ENCODE assay signal across 8 cellular contexts in genomic region chr7:2956526-2957368, GRCh38.
A peak's percentile ranks its signal among the peaks of the same experiment; 100 is the strongest.
DNase-seq lines count a peak whose midpoint lies in the region; ATAC-seq and TF ChIP-seq lines count a peak whose summit lies in the region.

No MANE protein-coding gene starts in this region.

- H3K9me3 ChIP-seq in breast epithelium (no peaks in the 10 kb centered on the region), sigmoid colon (no peaks in the 10 kb centered on the region), vagina (no peaks in the 10 kb centered on the region)

- no peak overlapping the region for H3K27ac ChIP-seq in breast epithelium
- no peak overlapping the region for H3K27ac ChIP-seq in sigmoid colon
- no peak overlapping the region for H3K27ac ChIP-seq in vagina

- no peak for TF ChIP-seq POLR2A in breast epithelium (IDR thresholded peaks at IDR 0.05)
- TF ChIP-seq POLR2A in sigmoid colon (IDR thresholded peaks at IDR 0.05) = no peak
- no peak for TF ChIP-seq POLR2A in vagina (IDR thresholded peaks at IDR 0.05)

- 65 to 66% methylated on average over 12 of the region's 12 CpGs for WGBS in sigmoid colon, 2 donors

- H3K36me3 ChIP-seq in breast epithelium (no peaks in the 10 kb centered on the region), sigmoid colon (no peaks in the 10 kb centered on the region), vagina (no peaks in the 10 kb centered on the region)

- TF ChIP-seq CTCF in breast epithelium (IDR thresholded peaks at IDR 0.05) = no peak
- TF ChIP-seq CTCF in sigmoid colon (IDR thresholded peaks at IDR 0.05) = no peak
- no peak for TF ChIP-seq CTCF in vagina (IDR thresholded peaks at IDR 0.05)

- TF ChIP-seq EP300 in sigmoid colon (IDR thresholded peaks at IDR 0.05) = no peak

- intact Hi-C loops in breast epithelium (cut with DNase I; ENCODE audit: low total_unique reads) (no loop called here), sigmoid colon (cut with DNase I) (no loop called here), vagina (cut with DNase I) (no loop called here)

- H3K27me3 ChIP-seq in breast epithelium = no peaks in the 10 kb centered on the region
- no peaks in the 10 kb centered on the region for H3K27me3 ChIP-seq in sigmoid colon
- no peaks in the 10 kb centered on the region for H3K27me3 ChIP-seq in vagina

- H3K4me3 ChIP-seq in breast epithelium = no peak overlapping the region
- H3K4me3 ChIP-seq in sigmoid colon = no peak overlapping the region
- H3K4me3 ChIP-seq in vagina = no peak overlapping the region

- H3K4me1 ChIP-seq in breast epithelium (no peaks in the 10 kb centered on the region), sigmoid colon (no peaks in the 10 kb centered on the region), vagina (peaks cover 26% of the 10 kb centered on the region)

- no peak for ATAC-seq in HG02642 (IDR thresholded peaks at IDR 0.05; ENCODE audit: poor library complexity, unreplicated experiment)

- DNase-seq in ELF-1 (ENCODE audit: low read depth, low spot score) (peak; percentile 75), SKM-1 treated with dmso at 0.1 percent for 144 hours (lab: John Stamatoyannopoulos, UW; ENCODE audit: unreplicated experiment) (peak; percentile 49), breast epithelium (ENCODE audit: low spot score in 2 of 2) (peak; percentile 22 to 25), sigmoid colon (peak; percentile 34), amygdala (lab: John Stamatoyannopoulos, UW) (no peak), NCI-H2081 (lab: John Stamatoyannopoulos, UW) (no peak), vagina (ENCODE audit: extremely low spot score in 2 of 2) (no peak)

Comparison
In these comparisons a context has a peak if more than half of its experiments do, and no peak if none do; other contexts are left out.
1. DNase-seq: peak in ELF-1 (single experiment), SKM-1 treated with dmso at 0.1 percent for 144 hours (single experiment), breast epithelium (2 of 2) and sigmoid colon (single experiment); none in amygdala (0 of 56), NCI-H2081 (0 of 2) and vagina (0 of 2).